1 cellular context compared by ENCODE assay signal in the genomic region with DNA sequence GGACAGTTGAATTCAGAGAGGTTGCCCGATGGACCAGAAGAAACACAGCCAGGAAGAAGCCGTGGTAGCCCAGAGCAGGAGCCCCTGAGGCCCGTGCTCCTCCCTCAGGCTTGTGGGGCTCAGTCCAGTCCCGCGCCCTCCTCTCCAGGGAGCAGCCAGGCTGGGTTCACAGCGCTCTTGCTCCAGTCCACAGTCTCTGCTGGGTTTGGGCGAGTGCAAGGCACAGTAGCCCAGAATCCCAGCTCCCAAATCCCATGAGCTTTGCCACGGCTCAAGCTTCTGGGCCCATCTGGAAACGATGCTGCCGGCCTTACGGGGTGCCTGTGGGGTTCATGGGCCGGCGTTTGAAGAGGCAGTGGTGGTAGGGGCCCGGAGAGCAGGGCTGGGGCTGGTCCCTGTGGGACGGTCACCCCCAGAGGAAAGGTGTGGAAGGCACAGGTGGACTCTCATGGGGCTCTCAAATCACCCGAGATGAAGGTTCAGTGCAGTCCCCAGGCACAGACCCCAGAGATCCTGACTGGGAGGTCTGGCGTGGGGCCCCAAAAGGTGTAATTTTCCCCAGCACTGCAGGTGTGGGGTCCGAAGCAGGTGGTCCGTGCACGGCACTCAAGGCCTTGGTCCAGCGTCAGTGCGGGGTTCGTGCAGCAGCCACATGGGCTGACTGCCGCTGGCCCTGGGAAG.
TF ChIP-seq lines count a peak whose summit lies in the region.

No MANE protein-coding gene starts in this region.

TF ChIP-seq in WTC11, 78 proteins besides CTCF, POLR2A, EP300 and RAD21 (continued from another document):
- TF ChIP-seq, protein P1, sequence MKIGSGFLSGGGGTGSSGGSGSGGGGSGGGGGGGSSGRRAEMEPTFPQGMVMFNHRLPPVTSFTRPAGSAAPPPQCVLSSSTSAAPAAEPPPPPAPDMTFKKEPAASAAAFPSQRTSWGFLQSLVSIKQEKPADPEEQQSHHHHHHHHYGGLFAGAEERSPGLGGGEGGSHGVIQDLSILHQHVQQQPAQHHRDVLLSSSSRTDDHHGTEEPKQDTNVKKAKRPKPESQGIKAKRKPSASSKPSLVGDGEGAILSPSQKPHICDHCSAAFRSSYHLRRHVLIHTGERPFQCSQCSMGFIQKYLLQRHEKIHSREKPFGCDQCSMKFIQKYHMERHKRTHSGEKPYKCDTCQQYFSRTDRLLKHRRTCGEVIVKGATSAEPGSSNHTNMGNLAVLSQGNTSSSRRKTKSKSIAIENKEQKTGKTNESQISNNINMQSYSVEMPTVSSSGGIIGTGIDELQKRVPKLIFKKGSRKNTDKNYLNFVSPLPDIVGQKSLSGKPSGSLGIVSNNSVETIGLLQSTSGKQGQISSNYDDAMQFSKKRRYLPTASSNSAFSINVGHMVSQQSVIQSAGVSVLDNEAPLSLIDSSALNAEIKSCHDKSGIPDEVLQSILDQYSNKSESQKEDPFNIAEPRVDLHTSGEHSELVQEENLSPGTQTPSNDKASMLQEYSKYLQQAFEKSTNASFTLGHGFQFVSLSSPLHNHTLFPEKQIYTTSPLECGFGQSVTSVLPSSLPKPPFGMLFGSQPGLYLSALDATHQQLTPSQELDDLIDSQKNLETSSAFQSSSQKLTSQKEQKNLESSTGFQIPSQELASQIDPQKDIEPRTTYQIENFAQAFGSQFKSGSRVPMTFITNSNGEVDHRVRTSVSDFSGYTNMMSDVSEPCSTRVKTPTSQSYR (CRISPR knock-in tag; IDR thresholded peaks at IDR 0.05) = no peak
- TF ChIP-seq ZNF671 (CRISPR knock-in tag; IDR thresholded peaks at IDR 0.05) = no peak
- no peak for TF ChIP-seq FOXK1 (CRISPR knock-in tag; IDR thresholded peaks at IDR 0.05)
- TF ChIP-seq ZNF232 (CRISPR knock-in tag; IDR thresholded peaks at IDR 0.05) = no peak
- TF ChIP-seq, protein P2, sequence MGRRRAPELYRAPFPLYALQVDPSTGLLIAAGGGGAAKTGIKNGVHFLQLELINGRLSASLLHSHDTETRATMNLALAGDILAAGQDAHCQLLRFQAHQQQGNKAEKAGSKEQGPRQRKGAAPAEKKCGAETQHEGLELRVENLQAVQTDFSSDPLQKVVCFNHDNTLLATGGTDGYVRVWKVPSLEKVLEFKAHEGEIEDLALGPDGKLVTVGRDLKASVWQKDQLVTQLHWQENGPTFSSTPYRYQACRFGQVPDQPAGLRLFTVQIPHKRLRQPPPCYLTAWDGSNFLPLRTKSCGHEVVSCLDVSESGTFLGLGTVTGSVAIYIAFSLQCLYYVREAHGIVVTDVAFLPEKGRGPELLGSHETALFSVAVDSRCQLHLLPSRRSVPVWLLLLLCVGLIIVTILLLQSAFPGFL (CRISPR knock-in tag; IDR thresholded peaks at IDR 0.05; ENCODE audit: borderline replicate concordance) = no peak
